1 cellular context compared by ENCODE assay signal in genomic region chr3:146222204-146223046, GRCh38.
TF ChIP-seq lines count a peak whose summit lies in the region.

No MANE protein-coding gene starts in this region.

TF ChIP-seq in IMR-90, 13 proteins besides CTCF, POLR2A, EP300 and RAD21 (continued from another document):
- TF ChIP-seq ELK1 (IDR thresholded peaks at IDR 0.05; ENCODE audit: borderline replicate concordance, low read depth, low read length), result no peak
- no peak for TF ChIP-seq BHLHE40 (IDR thresholded peaks at IDR 0.05; ENCODE audit: low read depth, low read length)
- no peak for TF ChIP-seq RCOR1 (IDR thresholded peaks at IDR 0.05; ENCODE audit: insufficient replicate concordance, low read length)
- TF ChIP-seq MAFK (IDR thresholded peaks at IDR 0.05; ENCODE audit: low read depth, low read length), result no peak
- TF ChIP-seq SMC3 (IDR thresholded peaks at IDR 0.05; ENCODE audit: low read depth, low read length), result no peak
- no peak for TF ChIP-seq CHD1 (IDR thresholded peaks at IDR 0.05; ENCODE audit: low read depth, low read length)
TF ChIP-seq in IMR-90: peak in this region for 0.
